Comparison of ENCODE assay signal across 29 cellular contexts in genomic region chr18:75124967-75125358, GRCh38.
DNase-seq lines count a peak whose midpoint lies in the region; ATAC-seq, FAIRE-seq and TF ChIP-seq lines count a peak whose summit lies in the region.
"Had no signal": no experiment of that assay in that cellular context is flagged by ENCODE, and none has a peak within 500 bp of the region (broad histone marks: within the 10 kb centered on the region; RNA-seq: fewer than 3 reads in every experiment).

No MANE protein-coding gene starts in this region.

- no peaks in the 10 kb centered on the region for H3K79me2 ChIP-seq in HepG2 (ENCODE audit: insufficient read depth, low read length)

- no peak overlapping the region for H3K27ac ChIP-seq in HepG2 (ENCODE audit: extremely low read length, insufficient read depth, low read length)
- H3K27ac ChIP-seq in right lobe of liver = no peak overlapping the region
- H3K27ac ChIP-seq: adrenal gland, body of pancreas, VCaP had no signal

- no peak overlapping the region for H3K9ac ChIP-seq in HepG2 (ENCODE audit: insufficient read depth, low read depth, low read length)

- intact Hi-C loops in HepG2 (cut with micrococcal nuclease; ENCODE audit: unreplicated experiment) (no loop called here), right lobe of liver (cut with DNase I) (no loop called here)

- FAIRE-seq in HepG2 (lab: Jason Lieb, UNC) = no peak
- FAIRE-seq: GM19239 had no signal

- H3K4me2 ChIP-seq in HepG2 (ENCODE audit: low read depth, low read length) = no peak overlapping the region; the same call in 1 of the 2 replicates

- H3K27me3 ChIP-seq in HepG2 (ENCODE audit: control insufficient read depth in 1 of 2, insufficient read depth in 2 of 2, low read length in 2 of 2) = peaks cover 1 to 25% of the 10 kb centered on the region in 2 experiments; a peak in 2 of 5 replicates
- H3K27me3 ChIP-seq in right lobe of liver = no peaks in the 10 kb centered on the region
- H3K27me3 ChIP-seq: adrenal gland, body of pancreas had no signal

- H4K20me1 ChIP-seq in HepG2 (ENCODE audit: insufficient read depth, low read length) = no peaks in the 10 kb centered on the region

- no peaks in the 10 kb centered on the region for H3K36me3 ChIP-seq in HepG2 (replicated peaks in 1 of 2; ENCODE audit: control insufficient read depth in 1 of 2, insufficient read depth in 2 of 2, low read length in 2 of 2)
- H3K36me3 ChIP-seq in right lobe of liver = no peaks in the 10 kb centered on the region
- H3K36me3 ChIP-seq: adrenal gland, HAP-1 had no signal

- H3K9me3 ChIP-seq in HepG2 (ENCODE audit: low read length) (no peaks in the 10 kb centered on the region), right lobe of liver (no peaks in the 10 kb centered on the region)
- H3K9me3 ChIP-seq: adrenal gland, body of pancreas, HAP-1 had no signal

- H2AFZ ChIP-seq in HepG2 (ENCODE audit: low read length) = no peak overlapping the region

- no peak for TF ChIP-seq RAD21 in HepG2 (CRISPR knock-in tag; IDR thresholded peaks at IDR 0.05)

- CTCF ChIA-PET in HepG2 (lab: Yijun Ruan, JAX; ENCODE audit: low intra/inter-chr PET ratio, low total read pairs) = no interaction called here

- in situ Hi-C loops in HepG2 (cut with HindIII; ENCODE audit: extremely low pct_ligation_motif_present, low pct_unique_long_range_greater_than_20kb) = no loop called here

- POLR2A ChIA-PET in HepG2 (lab: Yijun Ruan, JAX) = no interaction called here

- DNase-seq in HepG2 (ENCODE audit: low spot score) = no peak
- no peak for DNase-seq in right lobe of liver
- peak; percentile 59 for DNase-seq in NCI-H524 treated with DMSO at 0.1 percent for 48 hours (lab: John Stamatoyannopoulos, UW)
- DNase-seq in mesenteric fat pad (ENCODE audit: low spot score) = peak; percentile 87
- DNase-seq in OCI-M2 (lab: John Stamatoyannopoulos, UW; ENCODE audit: unreplicated experiment) = no peak
- no peak for DNase-seq in stimulated activated naive CD4-positive, alpha-beta T cell (lab: John Stamatoyannopoulos, UW)
- DNase-seq in activated T-cell treated with anti-CD3 and anti-CD28 coated beads for 4 hours = no peak
- DNase-seq: activated CD4-positive, alpha-beta T cell treated with anti-CD3 and anti-CD28 coated beads, Interleukin-2, amount 50 U/mL, for 1 hour; activated naive CD4-positive, alpha-beta T cell treated with anti-CD3 and anti-CD28 coated beads for 36 hours; DMS153; effector CD4-positive, alpha-beta T cell; GF-D8; naive thymus-derived CD8-positive, alpha-beta T cell; NCI-H1436; NCI-H226; occipital lobe; OCI-M1; retina; stimulated activated CD4-positive, alpha-beta T cell treated with anti-CD3 and anti-CD28 coated beads, Interleukin-2, amount 100 ng/mL, for 48 hours; T-helper 9 cell; trophoblast cell had no signal

- TF ChIP-seq CTCF in HepG2 (CRISPR knock-in tag; IDR thresholded peaks at IDR 0.05) = no peak
- no peak for TF ChIP-seq CTCF in right lobe of liver (IDR thresholded peaks at IDR 0.05)

- no peak for ATAC-seq in HepG2
- no peak for ATAC-seq in right lobe of liver
- no peak for ATAC-seq in HG03175 (IDR thresholded peaks at IDR 0.05; ENCODE audit: unreplicated experiment)
- ATAC-seq: CD8-positive, alpha-beta T cell; naive thymus-derived CD8-positive, alpha-beta T cell; Right ventricle myocardium inferior had no signal

- TF ChIP-seq EP300 in HepG2 (IDR thresholded peaks at IDR 0.05; ENCODE audit: low read depth in 2 of 2, low read length in 2 of 2) = no peak
- no peak for TF ChIP-seq EP300 in HepG2 (CRISPR knock-in tag; IDR thresholded peaks at IDR 0.05; ENCODE audit: borderline replicate concordance)

- 82% methylated on average over 9 of the region's 15 CpGs for WGBS in HepG2 (ENCODE audit: low lambda C conversion rate)
- WGBS in right lobe of liver (ENCODE audit: insufficient coverage, low coverage, low lambda C conversion rate, missing lambda C conversion rate) = 76% methylated on average over 10 of the region's 15 CpGs

- TF ChIP-seq POLR2A in HepG2 (IDR thresholded peaks at IDR 0.05; ENCODE audit: insufficient read depth in 1 of 2, low read depth in 2 of 2, low read length in 2 of 2) (no peak), right lobe of liver (IDR thresholded peaks at IDR 0.05) (no peak)

- BruUV-seq in HepG2 (replicated peaks; lab: Mats Ljungman, UMichigan) = no TSS peak

- no peak overlapping the region for H3K4me3 ChIP-seq in HepG2 (replicated peaks in 1 of 3; ENCODE audit: insufficient read depth in 1 of 3, low read depth in 2 of 3, low read length in 3 of 3)
- H3K4me3 ChIP-seq in right lobe of liver = no peak overlapping the region
- H3K4me3 ChIP-seq: adrenal gland, body of pancreas, HAP-1 had no signal

- H3K4me1 ChIP-seq in HepG2 (ENCODE audit: insufficient read depth, low read length) (peaks cover 31% of the 10 kb centered on the region), right lobe of liver (no peaks in the 10 kb centered on the region)
- H3K4me1 ChIP-seq: adrenal gland, HAP-1 had no signal

TF ChIP-seq in HepG2, 621 proteins besides CTCF, POLR2A, EP300 and RAD21:
- TF ChIP-seq HNF4G (IDR thresholded peaks at IDR 0.05; ENCODE audit: borderline replicate concordance, low read depth, low read length) (no peak), HNF4G (CRISPR knock-in tag; IDR thresholded peaks at IDR 0.05; ENCODE audit: borderline replicate concordance, low read depth) (no peak), ZNF263 (CRISPR knock-in tag; IDR thresholded peaks at IDR 0.05) (peak; percentile 65; the same call in 1 of the 2 replicates), RNF219 (CRISPR knock-in tag; IDR thresholded peaks at IDR 0.05) (no peak), CBFB (CRISPR knock-in tag; IDR thresholded peaks at IDR 0.05) (no peak), ZNF788 (CRISPR knock-in tag; IDR thresholded peaks at IDR 0.05; ENCODE audit: borderline replicate concordance) (no peak), ZSCAN12 (CRISPR knock-in tag; IDR thresholded peaks at IDR 0.05) (no peak)
TF ChIP-seq in HepG2: peak in this region for 1.

Comparison
In these comparisons a context has a peak if more than half of its experiments do, and no peak if none do; other contexts are left out.
1. DNase-seq: peak in NCI-H524 treated with DMSO at 0.1 percent for 48 hours (single experiment) and mesenteric fat pad (single experiment); none in HepG2 (single experiment), right lobe of liver (0 of 3), OCI-M2 (single experiment), stimulated activated naive CD4-positive, alpha-beta T cell (0 of 6) and activated T-cell treated with anti-CD3 and anti-CD28 coated beads for 4 hours (single experiment).